In genomic region chr3:102537122-102537521, GRCh38 we compare ENCODE assay signal across 19 cellular contexts.
"Had no signal": no experiment of that assay in that cellular context is flagged by ENCODE, and none has a peak within 500 bp of the region (broad histone marks: within the 10 kb centered on the region; RNA-seq: fewer than 3 reads in every experiment).

No MANE protein-coding gene starts in this region.

- H3K27me3 ChIP-seq: ascending aorta, body of pancreas, Peyer's patch, SJCRH30 had no signal

- H3K4me3 ChIP-seq: ascending aorta, body of pancreas, coronary artery, Peyer's patch, SJCRH30 had no signal

- H3K4me3 Mint-ChIP-seq: activated CD8-positive, alpha-beta memory T cell treated with anti-CD3 and anti-CD28 coated beads, Interleukin-2, amount 10 ng/mL, durations not matched to agents 7 days and 5 days; activated naive CD4-positive, alpha-beta T cell treated with anti-CD3 and anti-CD28 coated beads, Interleukin-2, amount 50 U/mL, for 24 hours; activated T-cell treated with anti-CD3 and anti-CD28 coated beads, Interleukin-2, amount 50 U/mL, for 24 hours; activated T-helper 1 cell treated with anti-CD3 and anti-CD28 coated beads, Interleukin-12 subunit alpha, Interleukin-12 subunit beta, Interleukin-2, Interleukin-4 antibody, amounts not matched to agents 30 ng/mL and 10 ng/mL and 1 ng/mL, durations not matched to agents 14 hours and 24 hours and 36 hours; T-helper 1 cell treated with Interleukin-12 subunit alpha and Interleukin-12 subunit beta and Interleukin-4 antibody, amounts not matched to agents 30 μg/mL and 1 μg/mL, for 36 hours had no signal

- H3K27ac ChIP-seq: ascending aorta, body of pancreas, coronary artery, KMS-11, Peyer's patch, RWPE1, SJCRH30 had no signal

- H3K4me1 ChIP-seq: ascending aorta, body of pancreas, Peyer's patch, SJCRH30 had no signal

- H3K9ac ChIP-seq: KMS-11 had no signal

- H3K36me3 ChIP-seq: ascending aorta, Peyer's patch, SJCRH30 had no signal

- H3K9me3 Mint-ChIP-seq: activated naive CD4-positive, alpha-beta T cell treated with anti-CD3 and anti-CD28 coated beads, Interleukin-2, amount 50 U/mL, for 24 hours; activated T-cell treated with anti-CD3 and anti-CD28 coated beads, Interleukin-2, amount 50 U/mL, for 24 hours; activated T-helper 1 cell treated with anti-CD3 and anti-CD28 coated beads, Interleukin-12 subunit alpha, Interleukin-12 subunit beta, Interleukin-2, Interleukin-4 antibody, amounts not matched to agents 30 ng/mL and 10 ng/mL and 1 ng/mL, durations not matched to agents 14 hours and 24 hours and 36 hours; T-helper 1 cell treated with Interleukin-12 subunit alpha and Interleukin-12 subunit beta and Interleukin-4 antibody, amounts not matched to agents 30 μg/mL and 1 μg/mL, for 36 hours had no signal

- H3K27ac Mint-ChIP-seq: activated CD8-positive, alpha-beta memory T cell treated with anti-CD3 and anti-CD28 coated beads, Interleukin-2, amount 10 ng/mL, durations not matched to agents 7 days and 5 days; activated naive CD4-positive, alpha-beta T cell treated with anti-CD3 and anti-CD28 coated beads, Interleukin-2, amount 50 U/mL, for 24 hours; activated T-cell treated with anti-CD3 and anti-CD28 coated beads, Interleukin-2, amount 50 U/mL, for 24 hours; activated T-helper 1 cell treated with anti-CD3 and anti-CD28 coated beads, Interleukin-12 subunit alpha, Interleukin-12 subunit beta, Interleukin-2, Interleukin-4 antibody, amounts not matched to agents 30 ng/mL and 10 ng/mL and 1 ng/mL, durations not matched to agents 14 hours and 24 hours and 36 hours; T-helper 1 cell treated with Interleukin-12 subunit alpha and Interleukin-12 subunit beta and Interleukin-4 antibody, amounts not matched to agents 30 μg/mL and 1 μg/mL, for 36 hours had no signal

- DNase-seq: activated CD4-positive, alpha-beta T cell treated with anti-CD3 and anti-CD28 coated beads for 4 hours; activated CD4-positive, alpha-beta T cell treated with anti-CD3 and anti-CD28 coated beads, Interleukin-2, amount 50 U/mL, for 4 hours; activated CD8-positive, alpha-beta memory T cell treated with anti-CD3 and anti-CD28 coated beads, Interleukin-2, amount 10 ng/mL, durations not matched to agents 7 days and 5 days; activated effector memory CD4-positive, alpha-beta T cell treated with Interleukin-2 at 50 U/mL for 16 hours; activated naive CD4-positive, alpha-beta T cell; activated T-cell treated with anti-CD3 and anti-CD28 coated beads, Interleukin-2, amount 50 U/mL, for 24 hours; NCI-H187 treated with DMSO at 0.1 percent for 48 hours; Peyer's patch; Right ventricle myocardium superior had no signal

- ATAC-seq: activated CD4-positive, CD25-positive, alpha-beta regulatory T cell treated with anti-CD3 and anti-CD28 coated beads, Interleukin-2, amount 50 U/mL, for 24 hours had no signal

- H3K9me3 ChIP-seq: ascending aorta, body of pancreas, Peyer's patch, SJCRH30 had no signal

- H3K36me3 Mint-ChIP-seq: activated CD8-positive, alpha-beta memory T cell treated with anti-CD3 and anti-CD28 coated beads, Interleukin-2, amount 10 ng/mL, durations not matched to agents 7 days and 5 days; activated naive CD4-positive, alpha-beta T cell treated with anti-CD3 and anti-CD28 coated beads, Interleukin-2, amount 50 U/mL, for 24 hours had no signal
